ENCODE assay signal across 23 cellular contexts in genomic region chr21:39434950-39435349, GRCh38. TPM values are rescaled to one million over a fixed set of nuclear protein-coding genes. Genes with fewer than 3 reads are reported as not detected.
"Had no signal": no experiment of that assay in that cellular context is flagged by ENCODE, and none has a peak within 500 bp of the region (broad histone marks: within the 10 kb centered on the region; RNA-seq: fewer than 3 reads in every experiment).

No MANE protein-coding gene starts in this region.

- DNase-seq: erythroblast; foreskin keratinocyte; immature natural killer cell; kidney; left cardiac atrium; left ventricle myocardium inferior; lower lobe of right lung; natural killer cell; ovary; sigmoid colon; stimulated activated CD4-positive, alpha-beta T cell treated with anti-CD3 and anti-CD28 coated beads, Interleukin-2, amount 100 ng/mL, for 24 hours; stimulated activated CD4-positive, alpha-beta T cell treated with anti-CD3 and anti-CD28 coated beads, Interleukin-4, amount 100 ng/mL, for 4 hours; stimulated activated naive B cell treated with anti-CD40 and anti-IgM and Interleukin-4, amounts not matched to agents 10 μg/mL and 1 μg/mL and 100 μg/mL, for 72 hours; stimulated activated naive CD8-positive, alpha-beta T cell treated with anti-CD3 and anti-CD28 coated beads, Interleukin-15, amount 100 ng/mL, for 72 hours; testis; upper lobe of right lung had no signal

- H3K36me3 Mint-ChIP-seq: immature natural killer cell; mesothelial cell of epicardium; natural killer cell; stimulated activated naive B cell treated with anti-CD40 and anti-IgM and Interleukin-4, amounts not matched to agents 10 μg/mL and 1 μg/mL and 100 μg/mL, for 72 hours had no signal

- H3K9me3 ChIP-seq: left ventricle myocardium inferior, lower lobe of right lung, ovary, right atrium auricular region, sigmoid colon, testis, tibial nerve, upper lobe of right lung had no signal

- H3K36me3 ChIP-seq: left ventricle myocardium inferior, lower lobe of right lung, ovary, right atrium auricular region, sigmoid colon, tibial nerve, upper lobe of right lung had no signal

- H3K4me3 Mint-ChIP-seq: immature natural killer cell; memory B cell; mesothelial cell of epicardium; natural killer cell; neural crest cell; stimulated activated naive B cell treated with anti-CD40 and anti-IgM and Interleukin-4, amounts not matched to agents 10 μg/mL and 1 μg/mL and 100 μg/mL, for 72 hours; stimulated activated naive CD8-positive, alpha-beta T cell treated with anti-CD3 and anti-CD28 coated beads, Interleukin-15, amount 100 ng/mL, for 72 hours had no signal

- H3K9me3 Mint-ChIP-seq: immature natural killer cell; natural killer cell; neural crest cell; stimulated activated naive B cell treated with anti-CD40 and anti-IgM and Interleukin-4, amounts not matched to agents 10 μg/mL and 1 μg/mL and 100 μg/mL, for 72 hours; stimulated activated naive CD8-positive, alpha-beta T cell treated with anti-CD3 and anti-CD28 coated beads, Interleukin-15, amount 100 ng/mL, for 72 hours had no signal

- H3K27me3 ChIP-seq: foreskin keratinocyte, ovary, right atrium auricular region, sigmoid colon, testis, tibial nerve, upper lobe of right lung had no signal

- H3K4me1 Mint-ChIP-seq: immature natural killer cell; memory B cell; natural killer cell; stimulated activated naive B cell treated with anti-CD40 and anti-IgM and Interleukin-4, amounts not matched to agents 10 μg/mL and 1 μg/mL and 100 μg/mL, for 72 hours; stimulated activated naive CD8-positive, alpha-beta T cell treated with anti-CD3 and anti-CD28 coated beads, Interleukin-15, amount 100 ng/mL, for 72 hours had no signal

- H3K4me1 ChIP-seq: foreskin keratinocyte, left ventricle myocardium inferior, lower lobe of right lung, right atrium auricular region, testis, tibial nerve, upper lobe of right lung had no signal

- H3K27ac Mint-ChIP-seq: immature natural killer cell; memory B cell; mesothelial cell of epicardium; natural killer cell; stimulated activated naive B cell treated with anti-CD40 and anti-IgM and Interleukin-4, amounts not matched to agents 10 μg/mL and 1 μg/mL and 100 μg/mL, for 72 hours; stimulated activated naive CD8-positive, alpha-beta T cell treated with anti-CD3 and anti-CD28 coated beads, Interleukin-15, amount 100 ng/mL, for 72 hours had no signal

- H3K27ac ChIP-seq: foreskin keratinocyte, left ventricle myocardium inferior, lower lobe of right lung, ovary, right atrium auricular region, sigmoid colon, skin epidermis, testis, tibial nerve, upper lobe of right lung had no signal

- H3K4me3 ChIP-seq: left ventricle myocardium inferior, lower lobe of right lung, ovary, right atrium auricular region, sigmoid colon, skin epidermis, testis, tibial nerve, upper lobe of right lung had no signal

RNA-seq across cellular contexts. Expression of gene LCA5L, which starts 10.6 kb away (rescaled TPM):
- polyA plus RNA-seq: immature natural killer cell had no signal

RNA-seq across cellular contexts. Expression of gene SH3BGR, which starts 16.8 kb away (rescaled TPM):
- polyA plus RNA-seq: endothelial cell of umbilical vein had no signal
